In genomic region chr4:158837527-158838141, GRCh38 we compare ENCODE assay signal across 26 cellular contexts.
"Had no signal": no experiment of that assay in that cellular context is flagged by ENCODE, and none has a peak within 500 bp of the region (broad histone marks: within the 10 kb centered on the region; RNA-seq: fewer than 3 reads in every experiment).

No MANE protein-coding gene starts in this region.

- H3K27ac Mint-ChIP-seq: activated CD4-positive, alpha-beta memory T cell treated with anti-CD3 and anti-CD28 coated beads for 36 hours; activated CD4-positive, alpha-beta T cell treated with anti-CD3 and anti-CD28 coated beads, Interleukin-2, amount 10 ng/mL, durations not matched to agents 24 days and 14 days; activated naive CD8-positive, alpha-beta T cell; activated T-cell treated with anti-CD3 and anti-CD28 coated beads, Interleukin-2, amount 50 U/mL, for 24 hours; stimulated activated memory B cell treated with anti-CD40 and anti-IgM and Interleukin-4, amounts not matched to agents 10 μg/mL and 1 μg/mL and 100 μg/mL, for 72 hours; stimulated activated naive CD8-positive, alpha-beta T cell treated with anti-CD3 and anti-CD28 coated beads, Interleukin-15, amount 100 ng/mL, for 72 hours; T-helper 1 cell treated with Interleukin-12 subunit alpha and Interleukin-12 subunit beta and Interleukin-4 antibody, amounts not matched to agents 30 μg/mL and 1 μg/mL, for 36 hours had no signal

- H3K27me3 Mint-ChIP-seq: activated CD4-positive, alpha-beta memory T cell treated with anti-CD3 and anti-CD28 coated beads for 36 hours; activated CD4-positive, alpha-beta T cell treated with anti-CD3 and anti-CD28 coated beads, Interleukin-2, amount 10 ng/mL, durations not matched to agents 24 days and 14 days; activated naive CD8-positive, alpha-beta T cell; activated T-cell treated with anti-CD3 and anti-CD28 coated beads, Interleukin-2, amount 50 U/mL, for 24 hours; stimulated activated naive CD8-positive, alpha-beta T cell treated with anti-CD3 and anti-CD28 coated beads, Interleukin-15, amount 100 ng/mL, for 72 hours had no signal

- ATAC-seq: gastroesophageal sphincter; left lobe of liver; lower lobe of right lung; sciatic nerve; stimulated activated memory B cell treated with anti-CD40 and anti-IgM and Interleukin-4, amounts not matched to agents 10 μg/mL and 1 μg/mL and 100 μg/mL, for 72 hours; stimulated activated naive CD8-positive, alpha-beta T cell treated with anti-CD3 and anti-CD28 coated beads, Interleukin-15, amount 100 ng/mL, for 72 hours; upper lobe of right lung had no signal

- H3K4me1 Mint-ChIP-seq: stimulated activated memory B cell treated with anti-CD40 and anti-IgM and Interleukin-4, amounts not matched to agents 10 μg/mL and 1 μg/mL and 100 μg/mL, for 72 hours; stimulated activated naive CD8-positive, alpha-beta T cell treated with anti-CD3 and anti-CD28 coated beads, Interleukin-15, amount 100 ng/mL, for 72 hours had no signal

- H3K27me3 ChIP-seq: gastroesophageal sphincter, thyroid gland, upper lobe of right lung had no signal

- DNase-seq: activated CD4-positive, alpha-beta memory T cell treated with anti-CD3 and anti-CD28 coated beads for 36 hours; activated CD4-positive, alpha-beta T cell treated with anti-CD3 and anti-CD28 coated beads, Interleukin-2, amount 10 ng/mL, durations not matched to agents 24 days and 14 days; activated CD4-positive, CD25-positive, alpha-beta regulatory T cell treated with anti-CD3 and anti-CD28 coated beads, Interleukin-2, amount 50 U/mL, for 72 hours; activated CD8-positive, alpha-beta memory T cell treated with anti-CD3 and anti-CD28 coated beads, Interleukin-2, amount 50 U/mL, for 48 hours; activated T-cell treated with anti-CD3 and anti-CD28 coated beads, Interleukin-2, amount 50 U/mL, for 24 hours; anterior cingulate cortex; effector memory CD4-positive, alpha-beta T cell; hippocampal formation; kidney; lower lobe of right lung; mesenchymal stem cell; posterior cingulate gyrus; stimulated activated CD4-positive, alpha-beta T cell treated with anti-CD3 and anti-CD28 coated beads, Interleukin-4, amount 100 ng/mL, for 24 hours; stimulated activated naive CD8-positive, alpha-beta T cell treated with anti-CD3 and anti-CD28 coated beads, Interleukin-15, amount 100 ng/mL, for 72 hours; SW 1271; T-helper 9 cell; thyroid gland; upper lobe of right lung had no signal

- H3K36me3 Mint-ChIP-seq: stimulated activated memory B cell treated with anti-CD40 and anti-IgM and Interleukin-4, amounts not matched to agents 10 μg/mL and 1 μg/mL and 100 μg/mL, for 72 hours had no signal

- H3K9me3 ChIP-seq: gastroesophageal sphincter, lower lobe of right lung, thyroid gland, upper lobe of right lung had no signal

- H3K36me3 ChIP-seq: thyroid gland had no signal

- H3K4me3 ChIP-seq: gastroesophageal sphincter, lower lobe of right lung, SK-N-MC, skin epidermis, thyroid gland, upper lobe of right lung had no signal

- H3K27ac ChIP-seq: gastroesophageal sphincter, lower lobe of right lung, SK-N-MC, skin epidermis, thyroid gland, upper lobe of right lung had no signal

- H3K9me3 Mint-ChIP-seq: activated CD4-positive, alpha-beta memory T cell treated with anti-CD3 and anti-CD28 coated beads for 36 hours; activated CD4-positive, alpha-beta T cell treated with anti-CD3 and anti-CD28 coated beads, Interleukin-2, amount 10 ng/mL, durations not matched to agents 24 days and 14 days; activated T-cell treated with anti-CD3 and anti-CD28 coated beads, Interleukin-2, amount 50 U/mL, for 24 hours; stimulated activated memory B cell treated with anti-CD40 and anti-IgM and Interleukin-4, amounts not matched to agents 10 μg/mL and 1 μg/mL and 100 μg/mL, for 72 hours; stimulated activated naive CD8-positive, alpha-beta T cell treated with anti-CD3 and anti-CD28 coated beads, Interleukin-15, amount 100 ng/mL, for 72 hours; T-helper 1 cell treated with Interleukin-12 subunit alpha and Interleukin-12 subunit beta and Interleukin-4 antibody, amounts not matched to agents 30 μg/mL and 1 μg/mL, for 36 hours had no signal

- H3K4me3 Mint-ChIP-seq: activated CD4-positive, alpha-beta memory T cell treated with anti-CD3 and anti-CD28 coated beads for 36 hours; activated CD4-positive, alpha-beta T cell treated with anti-CD3 and anti-CD28 coated beads, Interleukin-2, amount 10 ng/mL, durations not matched to agents 24 days and 14 days; activated naive CD8-positive, alpha-beta T cell; activated T-cell treated with anti-CD3 and anti-CD28 coated beads, Interleukin-2, amount 50 U/mL, for 24 hours; stimulated activated memory B cell treated with anti-CD40 and anti-IgM and Interleukin-4, amounts not matched to agents 10 μg/mL and 1 μg/mL and 100 μg/mL, for 72 hours; stimulated activated naive CD8-positive, alpha-beta T cell treated with anti-CD3 and anti-CD28 coated beads, Interleukin-15, amount 100 ng/mL, for 72 hours; T-helper 1 cell treated with Interleukin-12 subunit alpha and Interleukin-12 subunit beta and Interleukin-4 antibody, amounts not matched to agents 30 μg/mL and 1 μg/mL, for 36 hours had no signal

- H3K4me1 ChIP-seq: lower lobe of right lung, upper lobe of right lung had no signal
